ENCODE assay signal across 8 cellular contexts in genomic region chr22:29553391-29554224, GRCh38. TPM values are rescaled to one million over a fixed set of nuclear protein-coding genes. Genes with fewer than 3 reads are reported as not detected.
DNase-seq lines count a peak whose midpoint lies in the region; ATAC-seq and TF ChIP-seq lines count a peak whose summit lies in the region.

TSS of gene THOC5 (minus strand) at chr22:29553757. CDS start at chr22:29549147, 4,610 bp downstream.

- no peaks in the 10 kb centered on the region for H3K27me3 ChIP-seq in ascending aorta
- no peaks in the 10 kb centered on the region for H3K27me3 ChIP-seq in right cardiac atrium (ENCODE audit: control insufficient read depth, insufficient read depth)
- no peaks in the 10 kb centered on the region for H3K27me3 ChIP-seq in vagina

- WGBS in right cardiac atrium: under 1% methylated on average over 43 of the region's 43 CpGs

- peaks cover 8% of the 10 kb centered on the region for H3K4me1 Mint-ChIP-seq in T-helper 2 cell treated with Interferon-gamma antibody and Interleukin-4, amounts not matched to agents 5 μg/mL and 100 μg/mL, for 36 hours (ENCODE audit: low read depth)

- peaks cover 29% of the 10 kb centered on the region for H3K36me3 Mint-ChIP-seq in T-helper 2 cell treated with Interferon-gamma antibody and Interleukin-4, amounts not matched to agents 5 μg/mL and 100 μg/mL, for 36 hours (ENCODE audit: low read depth)

- no peaks in the 10 kb centered on the region for H3K9me3 Mint-ChIP-seq in T-helper 2 cell treated with Interferon-gamma antibody and Interleukin-4, amounts not matched to agents 5 μg/mL and 100 μg/mL, for 36 hours

- TF ChIP-seq CTCF in ascending aorta (IDR thresholded peaks at IDR 0.05): peak; percentile 56 to 75 (median 74)
- peak; percentile 24 to 63 (median 62) for TF ChIP-seq CTCF in vagina (IDR thresholded peaks at IDR 0.05)

- H3K36me3 ChIP-seq in ascending aorta: peaks cover 27 to 28% of the 10 kb centered on the region in 2 donors
- H3K36me3 ChIP-seq in vagina: peaks cover 0 to 16% of the 10 kb centered on the region in 2 donors

- H3K4me1 ChIP-seq in ascending aorta (peaks cover 4 to 7% of the 10 kb centered on the region in 2 donors), right cardiac atrium (ENCODE audit: control insufficient read depth, insufficient read depth, low read length) (peaks cover 8% of the 10 kb centered on the region), vagina (peaks cover 9% of the 10 kb centered on the region)

- H3K9me3 ChIP-seq in ascending aorta: no peaks in the 10 kb centered on the region
- H3K9me3 ChIP-seq in right cardiac atrium (ENCODE audit: control insufficient read depth, low read length): no peaks in the 10 kb centered on the region
- no peaks in the 10 kb centered on the region for H3K9me3 ChIP-seq in vagina

- peak within 1 kb of the TSS; percentile 93 for H3K27ac Mint-ChIP-seq in T-helper 2 cell treated with Interferon-gamma antibody and Interleukin-4, amounts not matched to agents 5 μg/mL and 100 μg/mL, for 36 hours

- DNase-seq in NCI-H1930 (lab: John Stamatoyannopoulos, UW) (peak; percentile 90 to 97), ascending aorta (ENCODE audit: low spot score in 2 of 2) (peak; percentile 74 to 95), right cardiac atrium (peak; percentile 96 to 98 (median 98)), putamen (ENCODE audit: low spot score) (peak; percentile 97), vagina (ENCODE audit: extremely low spot score in 2 of 2) (peak in 1 of 2 donors; percentile 95)
- DNase-seq in T-helper 2 cell treated with Interferon-gamma antibody and Interleukin-4, amounts not matched to agents 5 μg/mL and 100 μg/mL, for 36 hours (ENCODE audit: low spot score): peak; percentile 91

- intact Hi-C loops in ascending aorta (cut with DNase I): loop anchor here (1.0 kb wide), 2 partner anchors 50 to 242 kb away; partner anchors contain the start of gene NF2
- intact Hi-C loops in right cardiac atrium (cut with DNase I): no loop called here
- intact Hi-C loops in vagina (cut with DNase I): no loop called here

- H3K27me3 Mint-ChIP-seq in T-helper 2 cell treated with Interferon-gamma antibody and Interleukin-4, amounts not matched to agents 5 μg/mL and 100 μg/mL, for 36 hours (ENCODE audit: low read depth): no peaks in the 10 kb centered on the region

- TF ChIP-seq POLR2A in GM18505 (IDR thresholded peaks at IDR 0.05; ENCODE audit: borderline replicate concordance, extremely low read depth, insufficient read depth, insufficient read length) (peak; percentile 90), vagina (IDR thresholded peaks at IDR 0.05) (no peak)

- H3K27ac ChIP-seq in ascending aorta: peak within 1 kb of the TSS; percentile 84 to 85
- H3K27ac ChIP-seq in right cardiac atrium (ENCODE audit: low read length): peak within 1 kb of the TSS; percentile 76
- peak within 1 kb of the TSS; percentile 77 for H3K27ac ChIP-seq in vagina

- H3K4me3 Mint-ChIP-seq in T-helper 2 cell treated with Interferon-gamma antibody and Interleukin-4, amounts not matched to agents 5 μg/mL and 100 μg/mL, for 36 hours: peak within 1 kb of the TSS; percentile 97

- ATAC-seq in GM18505 (IDR thresholded peaks at IDR 0.05; ENCODE audit: unreplicated experiment) (peak; percentile 88), HG02973 (IDR thresholded peaks at IDR 0.05; ENCODE audit: unreplicated experiment) (peak; percentile 82), right cardiac atrium (peak; percentile 99)

- H3K4me3 ChIP-seq in ascending aorta (peak within 1 kb of the TSS; percentile 74 to 82), right cardiac atrium (ENCODE audit: low read length) (peak within 1 kb of the TSS; percentile 78), vagina (peak within 1 kb of the TSS; percentile 85 to 93)

RNA-seq across cellular contexts. Expression of gene THOC5, which starts in this region (rescaled TPM):
- total RNA-seq in ascending aorta (21.5 TPM), right cardiac atrium (10 to 100 TPM; 31.0 to 58.9 (median 42.3) TPM), vagina (32.2 TPM)
- 30.5 TPM for polyA plus RNA-seq in right cardiac atrium
